2 cellular contexts compared by ENCODE assay signal in genomic region chr11:121441533-121441932, GRCh38.
TF ChIP-seq lines count a peak whose summit lies in the region.

No MANE protein-coding gene starts in this region.

TF ChIP-seq in GM23338, 12 proteins besides CTCF, POLR2A, EP300 and RAD21:
- TF ChIP-seq NANOG (IDR thresholded peaks at IDR 0.05; ENCODE audit: borderline replicate concordance), result no peak
- no peak for TF ChIP-seq CREB1 (CRISPR knock-in tag; IDR thresholded peaks at IDR 0.05; ENCODE audit: low read depth)
- TF ChIP-seq ZNF462 (CRISPR knock-in tag; IDR thresholded peaks at IDR 0.05), result no peak
- no peak for TF ChIP-seq EZH2phosphoT487 (IDR thresholded peaks at IDR 0.05; ENCODE audit: unreplicated experiment)
- no peak for TF ChIP-seq POLR2AphosphoS5 (IDR thresholded peaks at IDR 0.05; ENCODE audit: low read depth)
- TF ChIP-seq JUNB (IDR thresholded peaks at IDR 0.05; ENCODE audit: unreplicated experiment), result no peak
- no peak for TF ChIP-seq STAT1 (IDR thresholded peaks at IDR 0.05; ENCODE audit: unreplicated experiment)
- no peak for TF ChIP-seq ZNF331 (CRISPR knock-in tag; IDR thresholded peaks at IDR 0.05; ENCODE audit: low read depth)
- TF ChIP-seq REST (IDR thresholded peaks at IDR 0.05; ENCODE audit: unreplicated experiment), result no peak
- no peak for TF ChIP-seq EZH2 (IDR thresholded peaks at IDR 0.05; ENCODE audit: low read depth, unreplicated experiment)
- no peak for TF ChIP-seq ZNF114 (CRISPR knock-in tag; IDR thresholded peaks at IDR 0.05)
- no peak for TF ChIP-seq ETS1 (IDR thresholded peaks at IDR 0.05)

TF ChIP-seq in GM12878, 131 proteins besides CTCF, POLR2A, EP300 and RAD21:
- TF ChIP-seq ZNF384 (IDR thresholded peaks at IDR 0.05; ENCODE audit: borderline replicate concordance, low read depth, low read length), result 0 out of 2 replicates have a peak, but pooled peaks have one; percentile 22
- TF ChIP-seq NFXL1 (IDR thresholded peaks at IDR 0.05; ENCODE audit: borderline replicate concordance), result no peak
- TF ChIP-seq SPI1 (IDR thresholded peaks at IDR 0.05; ENCODE audit: borderline replicate concordance, insufficient read depth, low read depth, low read length), result no peak
- TF ChIP-seq SIX5 (IDR thresholded peaks at IDR 0.05; ENCODE audit: low read depth, low read length, severe bottlenecking), result no peak
- no peak for TF ChIP-seq PAX8 (IDR thresholded peaks at IDR 0.05)
- no peak for TF ChIP-seq EGR1 (IDR thresholded peaks at IDR 0.05; ENCODE audit: borderline replicate concordance in 1 of 2, low read depth in 2 of 2, low read length in 2 of 2)
- TF ChIP-seq BRCA1 (IDR thresholded peaks at IDR 0.05; ENCODE audit: low read depth, low read length), result no peak
- TF ChIP-seq ZNF207 (IDR thresholded peaks at IDR 0.05; ENCODE audit: borderline replicate concordance), result no peak
- TF ChIP-seq NKRF (conservative IDR thresholded peaks at IDR 0.05), result no peak
